8 cellular contexts compared by ENCODE assay signal in genomic region chr16:4375717-4376116, GRCh38. TPM values are rescaled to one million over a fixed set of nuclear protein-coding genes. Genes with fewer than 3 reads are reported as not detected.
DNase-seq lines count a peak whose midpoint lies in the region.
"Had no signal": no experiment of that assay in that cellular context is flagged by ENCODE, and none has a peak within 500 bp of the region (broad histone marks: within the 10 kb centered on the region; RNA-seq: fewer than 3 reads in every experiment).

No MANE protein-coding gene starts in this region.

- DNase-seq in M059J (ENCODE audit: low read depth) (peak; percentile 73), epithelial cell of prostate (ENCODE audit: low read depth, low spot score) (no peak), DMS53 treated with DMSO at 0.1 percent for 48 hours (lab: John Stamatoyannopoulos, UW; ENCODE audit: unreplicated experiment) (no peak), iPS-NIHi11 (ENCODE audit: low spot score) (no peak), ecto neural progenitor cell (ENCODE audit: low spot score) (no peak)
- DNase-seq: activated T-cell treated with anti-CD3 and anti-CD28 coated beads, Interleukin-2, amount 50 U/mL, for 48 hours; stimulated activated CD4-positive, alpha-beta T cell treated with anti-CD3 and anti-CD28 coated beads, Interleukin-2, amount 100 ng/mL, for 24 hours had no signal

- peak overlapping the region in 2 of 7 experiments; percentile 5 to 67 for H3K4me3 ChIP-seq in skin epidermis

- H3K27ac ChIP-seq in epithelial cell of prostate (peak overlapping the region; percentile 82), skin epidermis (peak overlapping the region in 19 of 21 experiments; percentile 20 to 89 (median 79))

RNA-seq across cellular contexts. Expression of gene VASN, which starts 4.1 kb away (rescaled TPM):
- total RNA-seq in M059J (2014; rRNA removed; shearing (Covaris generic)): 69.9 and 115 TPM in 2 replicates

RNA-seq across cellular contexts. Expression of gene PAM16, which starts 24.6 kb away (rescaled TPM):
- total RNA-seq in M059J (2014; rRNA removed; shearing (Covaris generic)): 38.6 and 61.5 TPM in 2 replicates

RNA-seq across cellular contexts. Expression of gene CORO7, which starts 40.7 kb away (rescaled TPM):
- total RNA-seq in M059J (2014; rRNA removed; shearing (Covaris generic)): 8.7 and 13.1 TPM in 2 replicates

RNA-seq across cellular contexts. Expression of gene DNAJA3, which starts 50.0 kb away (rescaled TPM):
- total RNA-seq in M059J (2014; rRNA removed; shearing (Covaris generic)): 68.2 and 69.0 TPM in 2 replicates

RNA-seq across cellular contexts. Expression of gene GLIS2, which starts 59.9 kb away (rescaled TPM):
- total RNA-seq in M059J (2014; rRNA removed; shearing (Covaris generic)): 0.22 and 1.1 TPM in 2 replicates
